Comparison of ENCODE assay signal across 24 cellular contexts in genomic region chr22:43491177-43491576, GRCh38.
DNase-seq lines count a peak whose midpoint lies in the region; ATAC-seq, FAIRE-seq and TF ChIP-seq lines count a peak whose summit lies in the region.
"Had no signal": no experiment of that assay in that cellular context is flagged by ENCODE, and none has a peak within 500 bp of the region (broad histone marks: within the 10 kb centered on the region; RNA-seq: fewer than 3 reads in every experiment).

No MANE protein-coding gene starts in this region.

- no peak overlapping the region for H3K9ac ChIP-seq in HepG2 (ENCODE audit: insufficient read depth, low read depth, low read length)
- H3K9ac ChIP-seq in H1 (replicated peaks in 1 of 4; ENCODE audit: extremely low read depth in 1 of 4, low read depth in 3 of 4, low read length in 3 of 4) = no peak overlapping the region
- H3K9ac ChIP-seq in trophoblast cell (ENCODE audit: low read length) = no peak overlapping the region
- no peak overlapping the region for H3K9ac ChIP-seq in neural progenitor cell
- H3K9ac ChIP-seq: BLaER1, GM23248 had no signal

- H2BK12ac ChIP-seq in H1 (ENCODE audit: low read depth, low read length) (no peak overlapping the region), trophoblast cell (ENCODE audit: low read length) (no peak overlapping the region)

- H3K79me1 ChIP-seq in H1 (ENCODE audit: low read depth, low read length) = no peaks in the 10 kb centered on the region
- no peaks in the 10 kb centered on the region for H3K79me1 ChIP-seq in trophoblast cell (ENCODE audit: low read length)

- H3K9me3 ChIP-seq in HepG2 (ENCODE audit: low read length) = no peaks in the 10 kb centered on the region
- H3K9me3 ChIP-seq in right lobe of liver = no peaks in the 10 kb centered on the region
- peaks cover 6 to 7% of the 10 kb centered on the region in 2 experiments; a peak in 1 of 4 replicates for H3K9me3 ChIP-seq in H1 (ENCODE audit: insufficient read depth in 2 of 2, low read depth in 1 of 2, low read length in 1 of 2)
- H3K9me3 ChIP-seq in trophoblast cell (ENCODE audit: insufficient read depth, low read depth, low read length) = peaks cover 21% of the 10 kb centered on the region
- no peaks in the 10 kb centered on the region for H3K9me3 ChIP-seq in neural progenitor cell (ENCODE audit: low read depth)
- H3K9me3 ChIP-seq: BLaER1, Caco-2 had no signal

- TF ChIP-seq CTCF in HepG2 (CRISPR knock-in tag; IDR thresholded peaks at IDR 0.05) (no peak), right lobe of liver (IDR thresholded peaks at IDR 0.05) (no peak), H1 (IDR thresholded peaks at IDR 0.05; ENCODE audit: control extremely low read depth in 1 of 3, insufficient read depth in 1 of 3, low read depth in 1 of 3, low read length in 3 of 3) (no peak), neural progenitor cell (IDR thresholded peaks at IDR 0.05) (no peak)

- H4K91ac ChIP-seq in H1 (replicated peaks; ENCODE audit: insufficient read length, low read length) = no peak overlapping the region
- no peak overlapping the region for H4K91ac ChIP-seq in trophoblast cell (ENCODE audit: low read depth, low read length)

- H3K4me1 Mint-ChIP-seq in neural progenitor cell = peaks cover 9% of the 10 kb centered on the region
- H3K4me1 Mint-ChIP-seq: B cell; CD4-positive, CD25-positive, alpha-beta regulatory T cell; H9 had no signal

- no peak overlapping the region for H2BK20ac ChIP-seq in H1 (ENCODE audit: low read length)

- TF ChIP-seq RAD21 in HepG2 (CRISPR knock-in tag; IDR thresholded peaks at IDR 0.05) = no peak
- no peak for TF ChIP-seq RAD21 in H1 (IDR thresholded peaks at IDR 0.05 in 1 of 2, conservative IDR thresholded peaks at IDR 0.05 in 1 of 2; ENCODE audit: low read depth in 2 of 2, low read length in 2 of 2)

- H3F3A ChIP-seq in neural progenitor cell (ENCODE audit: low read depth) = no peaks in the 10 kb centered on the region

- H2AK5ac ChIP-seq in H1 (ENCODE audit: low read depth, low read length) (0 out of 2 replicates have a peak overlapping the region, but pooled peaks have one; percentile 24), trophoblast cell (ENCODE audit: low read length) (no peak overlapping the region)

- peaks cover 8% of the 10 kb centered on the region for H3K9me3 Mint-ChIP-seq in neural progenitor cell
- H3K9me3 Mint-ChIP-seq: CD8-positive, alpha-beta T cell had no signal

- CTCF ChIA-PET in HepG2 (lab: Yijun Ruan, JAX; ENCODE audit: low intra/inter-chr PET ratio, low total read pairs) = no interaction called here
- CTCF ChIA-PET in H1 (lab: Charles Lee; ENCODE audit: partially characterized antibody) = interaction anchor here (0.9 to 1.8 kb wide), 2 partner anchors 13 to 147 kb away, joined by 3 to 5 read pairs; no protein-coding TSS in a partner anchor

- POLR2A ChIA-PET in HepG2 (lab: Yijun Ruan, JAX) (no interaction called here), H1 (lab: Charles Lee; ENCODE audit: partially characterized antibody) (interaction anchor here (1.0 kb wide), 1 partner anchor 11 kb away, joined by 3 read pairs; no protein-coding TSS in a partner anchor)

- 18% methylated on average over 3 of the region's 3 CpGs for WGBS in HepG2 (ENCODE audit: low lambda C conversion rate)
- WGBS in right lobe of liver (ENCODE audit: insufficient coverage, low coverage, low lambda C conversion rate, missing lambda C conversion rate) = 55% methylated on average over 3 of the region's 3 CpGs
- 54% methylated on average over 3 of the region's 3 CpGs; no CpG with 5 or more reads in 1 of the 2 experiments for WGBS in H1 (ENCODE audit: extremely low coverage in 1 of 2, insufficient coverage in 1 of 2, insufficient read length in 1 of 2, insufficient replicate concordance in 2 of 2, low coverage in 1 of 2, low lambda C conversion rate in 2 of 2, missing lambda C conversion rate in 1 of 2), 2 experiments
- WGBS in trophoblast cell (ENCODE audit: extremely low coverage, insufficient coverage, insufficient read length) = no CpG with 5 or more reads among the region's 3 CpGs

- no peaks in the 10 kb centered on the region for H3K36me3 Mint-ChIP-seq in neural progenitor cell
- H3K36me3 Mint-ChIP-seq: CD4-positive, CD25-positive, alpha-beta regulatory T cell; CD8-positive, alpha-beta T cell had no signal

- no peak overlapping the region for H3K4ac ChIP-seq in H1 (replicated peaks; ENCODE audit: insufficient read length, low read depth, low read length)
- no peak overlapping the region for H3K4ac ChIP-seq in trophoblast cell (ENCODE audit: low read depth, low read length)

- H3K18ac ChIP-seq in H1 (ENCODE audit: extremely low read depth, low read length) = no peak overlapping the region
- H3K18ac ChIP-seq in trophoblast cell (ENCODE audit: low read length) = no peak overlapping the region

- H2BK120ac ChIP-seq in H1 (replicated peaks; ENCODE audit: low read depth, low read length) (no peak overlapping the region), trophoblast cell (ENCODE audit: insufficient read depth, low read length, poor library complexity) (no peak overlapping the region)

- H3K27me3 ChIP-seq in HepG2 (ENCODE audit: control insufficient read depth in 1 of 2, insufficient read depth in 2 of 2, low read length in 2 of 2) (peaks cover 1 to 2% of the 10 kb centered on the region in 2 experiments; a peak in 2 of 5 replicates), right lobe of liver (no peaks in the 10 kb centered on the region), H1 (replicated peaks in 1 of 4; ENCODE audit: control insufficient read depth in 3 of 4, extremely low read depth in 1 of 4, insufficient read depth in 3 of 4, low read length in 3 of 4) (no peaks in the 10 kb centered on the region), trophoblast cell (ENCODE audit: insufficient read depth, low read length) (no peaks in the 10 kb centered on the region), neural progenitor cell (no peaks in the 10 kb centered on the region)
- H3K27me3 ChIP-seq: BLaER1 had no signal

- H3K36me3 ChIP-seq in HepG2 (replicated peaks in 1 of 2; ENCODE audit: control insufficient read depth in 1 of 2, insufficient read depth in 2 of 2, low read length in 2 of 2) (no peaks in the 10 kb centered on the region), right lobe of liver (no peaks in the 10 kb centered on the region), H1 (ENCODE audit: control insufficient read depth in 2 of 4, insufficient read depth in 4 of 4, low read length in 3 of 4) (no peaks in the 10 kb centered on the region), trophoblast cell (ENCODE audit: control insufficient read depth in 1 of 2, insufficient read depth in 2 of 2, low read length in 2 of 2) (no peaks in the 10 kb centered on the region), neural progenitor cell (no peaks in the 10 kb centered on the region)
- H3K36me3 ChIP-seq: BLaER1 had no signal

- TF ChIP-seq POLR2A in HepG2 (IDR thresholded peaks at IDR 0.05; ENCODE audit: insufficient read depth in 1 of 2, low read depth in 2 of 2, low read length in 2 of 2) (no peak), right lobe of liver (IDR thresholded peaks at IDR 0.05) (no peak), H1 (IDR thresholded peaks at IDR 0.05; ENCODE audit: control extremely low read depth in 1 of 2, low read depth in 2 of 2, low read length in 2 of 2) (no peak)

- peaks cover 13% of the 10 kb centered on the region for H3K27me3 Mint-ChIP-seq in neural progenitor cell (ENCODE audit: insufficient read depth, low read depth)
- H3K27me3 Mint-ChIP-seq: CD4-positive, CD25-positive, alpha-beta regulatory T cell had no signal

- no peak overlapping the region for H3K23ac ChIP-seq in H1 (ENCODE audit: insufficient read length)
- H3K23ac ChIP-seq in trophoblast cell (ENCODE audit: low read length) = no peak overlapping the region

- BruUV-seq in HepG2 (replicated peaks; lab: Mats Ljungman, UMichigan) = no TSS peak

- H3K4me1 ChIP-seq in HepG2 (ENCODE audit: insufficient read depth, low read length) (no peaks in the 10 kb centered on the region), right lobe of liver (no peaks in the 10 kb centered on the region), H1 (replicated peaks in 1 of 4; ENCODE audit: control insufficient read depth in 3 of 4, insufficient read depth in 4 of 4, low read length in 3 of 4) (no peaks in the 10 kb centered on the region; a peak in 1 of 7 replicates), trophoblast cell (ENCODE audit: control insufficient read depth in 1 of 2, insufficient read depth in 2 of 2, low read length in 2 of 2) (no peaks in the 10 kb centered on the region), neural progenitor cell (no peaks in the 10 kb centered on the region)
- H3K4me1 ChIP-seq: BLaER1, Caco-2 had no signal

- no peak overlapping the region for H3K4me3 Mint-ChIP-seq in neural progenitor cell
- H3K4me3 Mint-ChIP-seq: B cell; CD4-positive, CD25-positive, alpha-beta regulatory T cell; CD8-positive, alpha-beta T cell; H9; HFFc6 had no signal

- H4K20me1 ChIP-seq in HepG2 (ENCODE audit: insufficient read depth, low read length) (no peaks in the 10 kb centered on the region), H1 (replicated peaks in 1 of 2; ENCODE audit: control insufficient read depth in 1 of 2, insufficient read depth in 2 of 2, low read length in 2 of 2) (peaks cover 0 to 6% of the 10 kb centered on the region in 2 experiments), neural progenitor cell (ENCODE audit: low read depth) (no peaks in the 10 kb centered on the region)
- H4K20me1 ChIP-seq: BLaER1 had no signal

- DNase-seq in HepG2 (ENCODE audit: low spot score) (no peak), right lobe of liver (no peak), H1 (ENCODE audit: low read depth in 1 of 2, low spot score in 2 of 2) (no peak), trophoblast cell (no peak), neural progenitor cell (ENCODE audit: low spot score) (no peak), NCI-H1092 treated with DMSO at 0.1 percent for 48 hours (lab: John Stamatoyannopoulos, UW) (no peak)
- DNase-seq: Caco-2; CD4-positive, CD25-positive, alpha-beta regulatory T cell; CD8-positive, alpha-beta T cell; DMS153; DND-41; GM23248; H9; HFFc6 had no signal

- H4K5ac ChIP-seq in H1 (ENCODE audit: insufficient read length, low read depth, low read length) = no peak overlapping the region

- H3K4me3 ChIP-seq in HepG2 (replicated peaks in 1 of 3; ENCODE audit: insufficient read depth in 1 of 3, low read depth in 2 of 3, low read length in 3 of 3) = no peak overlapping the region
- H3K4me3 ChIP-seq in right lobe of liver = no peak overlapping the region
- H3K4me3 ChIP-seq in H1 (ENCODE audit: extremely low read depth in 1 of 4, insufficient read depth in 2 of 4, low read depth in 3 of 4, low read length in 4 of 4) = no peak overlapping the region
- H3K4me3 ChIP-seq in trophoblast cell (ENCODE audit: low read depth, low read length) = peak overlapping the region; percentile 33
- H3K4me3 ChIP-seq in neural progenitor cell = no peak overlapping the region
- H3K4me3 ChIP-seq: BLaER1, GM23248 had no signal

- no peak for TF ChIP-seq EP300 in HepG2 (IDR thresholded peaks at IDR 0.05; ENCODE audit: low read depth in 2 of 2, low read length in 2 of 2)
- TF ChIP-seq EP300 in HepG2 (CRISPR knock-in tag; IDR thresholded peaks at IDR 0.05; ENCODE audit: borderline replicate concordance) = no peak
- no peak for TF ChIP-seq EP300 in H1 (IDR thresholded peaks at IDR 0.05; ENCODE audit: borderline replicate concordance in 1 of 2, low read depth in 2 of 2, low read length in 2 of 2)

- peak overlapping the region; percentile 46 for H3K56ac ChIP-seq in H1 (replicated peaks; ENCODE audit: insufficient read length, low read depth, low read length)

- H2BK15ac ChIP-seq in H1 (ENCODE audit: low read length) = no peak overlapping the region

- H3K4me2 ChIP-seq in HepG2 (ENCODE audit: low read depth, low read length) = no peak overlapping the region
- no peak overlapping the region for H3K4me2 ChIP-seq in H1 (ENCODE audit: insufficient read depth in 1 of 2, low read depth in 2 of 2, low read length in 2 of 2)
- H3K4me2 ChIP-seq in trophoblast cell (ENCODE audit: low read length) = no peak overlapping the region
- H3K4me2 ChIP-seq in neural progenitor cell = no peak overlapping the region
- H3K4me2 ChIP-seq: BLaER1 had no signal

- no peak for ATAC-seq in HepG2
- no peak for ATAC-seq in right lobe of liver
- ATAC-seq in GM18868 (IDR thresholded peaks at IDR 0.05; ENCODE audit: unreplicated experiment) = no peak
- ATAC-seq: CD8-positive, alpha-beta T cell; HCT116 had no signal

- no peak for FAIRE-seq in HepG2 (lab: Jason Lieb, UNC)
- no peak for FAIRE-seq in H1 (lab: Jason Lieb, UNC)
- FAIRE-seq: A204.1, G401.6, GM12892, GM19239 had no signal

- in situ Hi-C loops in HepG2 (cut with HindIII; ENCODE audit: extremely low pct_ligation_motif_present, low pct_unique_long_range_greater_than_20kb) = no loop called here

- H4K8ac ChIP-seq in H1 (ENCODE audit: extremely low read depth, insufficient read depth, low read length) (no peak overlapping the region), trophoblast cell (ENCODE audit: low read depth, low read length) (no peak overlapping the region)

- H4K12ac ChIP-seq in trophoblast cell (ENCODE audit: low read depth, low read length) = no peak overlapping the region

- H3K23me2 ChIP-seq in H1 (ENCODE audit: low read depth, low read length) = peaks cover 18% of the 10 kb centered on the region; the same call in 1 of the 2 replicates

- H2BK5ac ChIP-seq in H1 (ENCODE audit: low read depth, low read length) (no peak overlapping the region), trophoblast cell (ENCODE audit: low read depth, low read length, poor library complexity) (no peak overlapping the region)

- intact Hi-C loops in HepG2 (cut with micrococcal nuclease; ENCODE audit: unreplicated experiment) (no loop called here), right lobe of liver (cut with DNase I) (no loop called here)

- no peak overlapping the region for H3K27ac Mint-ChIP-seq in neural progenitor cell
- H3K27ac Mint-ChIP-seq: B cell; CD4-positive, CD25-positive, alpha-beta regulatory T cell; CD8-positive, alpha-beta T cell; H9; HFFc6 had no signal

- H3K27ac ChIP-seq in HepG2 (ENCODE audit: extremely low read length, insufficient read depth, low read length) (no peak overlapping the region), right lobe of liver (no peak overlapping the region), H1 (ENCODE audit: low read depth, low read length) (no peak overlapping the region), trophoblast cell (ENCODE audit: low read depth, low read length) (no peak overlapping the region), neural progenitor cell (no peak overlapping the region)
- H3K27ac ChIP-seq: 22Rv1, BLaER1, C4-2B, GM23248 had no signal

- H3K79me2 ChIP-seq in HepG2 (ENCODE audit: insufficient read depth, low read length) (no peaks in the 10 kb centered on the region), H1 (ENCODE audit: control insufficient read depth in 1 of 2, insufficient read depth in 2 of 2, low read length in 2 of 2) (no peaks in the 10 kb centered on the region), trophoblast cell (ENCODE audit: control insufficient read depth, insufficient read depth, low read length, poor library complexity) (no peaks in the 10 kb centered on the region), neural progenitor cell (ENCODE audit: low read depth) (no peaks in the 10 kb centered on the region)

- H2AFZ ChIP-seq in HepG2 (ENCODE audit: low read length) (no peak overlapping the region), H1 (ENCODE audit: low read length) (no peak overlapping the region), trophoblast cell (ENCODE audit: insufficient read depth, low read length, poor library complexity) (no peak overlapping the region), neural progenitor cell (replicated peaks) (no peak overlapping the region)
- H2AFZ ChIP-seq: GM23248 had no signal

- no peak overlapping the region for H3K14ac ChIP-seq in H1 (ENCODE audit: insufficient read length)
- no peak overlapping the region for H3K14ac ChIP-seq in trophoblast cell (ENCODE audit: low read length)
